In the genomic region with DNA sequence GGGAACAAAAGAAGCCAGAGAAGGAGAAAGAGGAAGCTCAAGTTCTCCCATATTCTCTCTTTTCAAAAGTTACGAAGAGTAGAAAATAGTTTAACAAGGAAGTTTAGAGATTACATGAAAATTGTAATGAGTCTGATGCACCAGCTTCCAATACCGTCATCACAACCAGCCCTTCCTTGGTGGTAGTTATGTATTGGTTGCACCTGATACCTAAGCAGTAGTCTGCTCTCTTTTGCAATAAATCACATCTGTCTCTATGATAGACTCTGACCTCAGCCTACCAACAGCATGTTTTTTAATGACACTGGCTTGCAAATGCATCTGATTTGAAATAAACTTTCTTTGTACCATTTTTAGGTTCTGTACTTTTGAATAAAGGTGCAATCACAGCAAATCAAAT, we compare ENCODE assay signal across 14 cellular contexts.
DNase-seq lines count a peak whose midpoint lies in the region; ATAC-seq and TF ChIP-seq lines count a peak whose summit lies in the region.
"Had no signal": no experiment of that assay in that cellular context is flagged by ENCODE, and none has a peak within 500 bp of the region (broad histone marks: within the 10 kb centered on the region; RNA-seq: fewer than 3 reads in every experiment).

No MANE protein-coding gene starts in this region.

- H4K8ac ChIP-seq in trophoblast cell (ENCODE audit: low read depth, low read length) = no peak overlapping the region

- H2AK5ac ChIP-seq in trophoblast cell (ENCODE audit: low read length) = no peak overlapping the region

- H4K20me1 ChIP-seq in hepatocyte (ENCODE audit: insufficient read depth, poor library complexity, severe bottlenecking) = no peaks in the 10 kb centered on the region

- ATAC-seq in HG02973 (IDR thresholded peaks at IDR 0.05; ENCODE audit: unreplicated experiment) (no peak), gastrocnemius medialis (no peak)
- ATAC-seq: HCT116 had no signal

- no peak overlapping the region for H3K4me3 ChIP-seq in hepatocyte
- H3K4me3 ChIP-seq in trophoblast cell (ENCODE audit: low read depth, low read length) = no peak overlapping the region
- H3K4me3 ChIP-seq in gastrocnemius medialis = no peak overlapping the region

- POLR2A ChIA-PET in HEK293T (lab: Yijun Ruan, JAX) = no interaction called here

- intact Hi-C loops in gastrocnemius medialis (cut with DNase I; ENCODE audit: low total_unique reads) = no loop called here

- H3K36me3 ChIP-seq in hepatocyte (replicated peaks; ENCODE audit: insufficient read depth, low read depth) (no peaks in the 10 kb centered on the region), trophoblast cell (ENCODE audit: control insufficient read depth in 1 of 2, insufficient read depth in 2 of 2, low read length in 2 of 2) (no peaks in the 10 kb centered on the region), gastrocnemius medialis (no peaks in the 10 kb centered on the region)

- CTCF ChIA-PET in HEK293T (lab: Yijun Ruan, JAX) = no interaction called here

- no peak overlapping the region for H3K4me3 Mint-ChIP-seq in T-helper 2 cell treated with Interferon-gamma antibody and Interleukin-4, amounts not matched to agents 5 μg/mL and 100 μg/mL, for 36 hours
- H3K4me3 Mint-ChIP-seq: B cell; CD4-positive, alpha-beta T cell had no signal

- H3K9ac ChIP-seq in trophoblast cell (ENCODE audit: low read length) = no peak overlapping the region

- in situ Hi-C loops in gastrocnemius medialis (cut with MboI; ENCODE audit: low sequenced_read_pairs in 4 of 4) = no loop called here

- DNase-seq in HEK293T (ENCODE audit: extremely low spot score) = no peak
- peak; percentile 9 for DNase-seq in NCI-H69 (lab: John Stamatoyannopoulos, UW)
- DNase-seq in hepatocyte (ENCODE audit: low spot score) = peak; percentile 8
- DNase-seq in trophoblast cell = peak; percentile 5 to 53
- no peak for DNase-seq in T1000 (lab: John Stamatoyannopoulos, UW)
- DNase-seq in gastrocnemius medialis = no peak
- no peak for DNase-seq in T-helper 2 cell treated with Interferon-gamma antibody and Interleukin-4, amounts not matched to agents 5 μg/mL and 100 μg/mL, for 36 hours (ENCODE audit: low spot score)
- DNase-seq: C1 segment of cervical spinal cord; Calu3; CD4-positive, alpha-beta T cell; DMS 273 treated with DMSO at 0.1 percent for 48 hours had no signal

- H2AFZ ChIP-seq in hepatocyte (no peak overlapping the region), trophoblast cell (ENCODE audit: insufficient read depth, low read length, poor library complexity) (no peak overlapping the region)

- no peak for TF ChIP-seq CTCF in hepatocyte (IDR thresholded peaks at IDR 0.05; ENCODE audit: poor library complexity)
- no peak for TF ChIP-seq CTCF in gastrocnemius medialis (IDR thresholded peaks at IDR 0.05 in 4 of 5, conservative IDR thresholded peaks at IDR 0.05 in 1 of 5)

- no peak overlapping the region for H3K23ac ChIP-seq in trophoblast cell (ENCODE audit: low read length)

- H3K9me2 ChIP-seq in hepatocyte (replicated peaks; ENCODE audit: insufficient read depth) = no peaks in the 10 kb centered on the region

- H3K4me1 Mint-ChIP-seq in T-helper 2 cell treated with Interferon-gamma antibody and Interleukin-4, amounts not matched to agents 5 μg/mL and 100 μg/mL, for 36 hours (ENCODE audit: low read depth) = peaks cover 2% of the 10 kb centered on the region
- H3K4me1 Mint-ChIP-seq: B cell had no signal

- H3K36me3 Mint-ChIP-seq in T-helper 2 cell treated with Interferon-gamma antibody and Interleukin-4, amounts not matched to agents 5 μg/mL and 100 μg/mL, for 36 hours (ENCODE audit: low read depth) = no peaks in the 10 kb centered on the region

- 75% methylated on average over 2 of the region's 2 CpGs for WGBS in hepatocyte (ENCODE audit: low lambda C conversion rate, missing lambda C conversion rate)
- no CpG with 5 or more reads among the region's 2 CpGs for WGBS in trophoblast cell (ENCODE audit: extremely low coverage, insufficient coverage, insufficient read length)

- H3K4me2 ChIP-seq in hepatocyte (no peak overlapping the region), trophoblast cell (ENCODE audit: low read length) (no peak overlapping the region)

- no peak overlapping the region for H2BK120ac ChIP-seq in trophoblast cell (ENCODE audit: insufficient read depth, low read length, poor library complexity)

- H3K14ac ChIP-seq in trophoblast cell (ENCODE audit: low read length) = no peak overlapping the region

- H3K9me3 ChIP-seq in hepatocyte (ENCODE audit: low read depth) (no peaks in the 10 kb centered on the region), trophoblast cell (ENCODE audit: insufficient read depth, low read depth, low read length) (no peaks in the 10 kb centered on the region), gastrocnemius medialis (no peaks in the 10 kb centered on the region)

- no peaks in the 10 kb centered on the region for H3K79me1 ChIP-seq in trophoblast cell (ENCODE audit: low read length)

- H3K27me3 ChIP-seq in hepatocyte (no peaks in the 10 kb centered on the region), trophoblast cell (ENCODE audit: insufficient read depth, low read length) (no peaks in the 10 kb centered on the region), gastrocnemius medialis (no peaks in the 10 kb centered on the region)

- no peak overlapping the region for H2BK12ac ChIP-seq in trophoblast cell (ENCODE audit: low read length)

- no peak overlapping the region for H3K18ac ChIP-seq in trophoblast cell (ENCODE audit: low read length)

- TF ChIP-seq POLR2A in gastrocnemius medialis (IDR thresholded peaks at IDR 0.05) = no peak

- H4K91ac ChIP-seq in trophoblast cell (ENCODE audit: low read depth, low read length) = no peak overlapping the region

- no peak overlapping the region for H2BK5ac ChIP-seq in trophoblast cell (ENCODE audit: low read depth, low read length, poor library complexity)

- no peaks in the 10 kb centered on the region for H3K27me3 Mint-ChIP-seq in T-helper 2 cell treated with Interferon-gamma antibody and Interleukin-4, amounts not matched to agents 5 μg/mL and 100 μg/mL, for 36 hours (ENCODE audit: low read depth)
- H3K27me3 Mint-ChIP-seq: B cell; CD4-positive, alpha-beta T cell had no signal

- H3K4me1 ChIP-seq in hepatocyte (ENCODE audit: insufficient read depth) (no peaks in the 10 kb centered on the region), trophoblast cell (ENCODE audit: control insufficient read depth in 1 of 2, insufficient read depth in 2 of 2, low read length in 2 of 2) (no peaks in the 10 kb centered on the region), gastrocnemius medialis (no peaks in the 10 kb centered on the region)

- no peak overlapping the region for H4K12ac ChIP-seq in trophoblast cell (ENCODE audit: low read depth, low read length)

- no peak overlapping the region for H3K4ac ChIP-seq in trophoblast cell (ENCODE audit: low read depth, low read length)

- H3K79me2 ChIP-seq in hepatocyte = no peaks in the 10 kb centered on the region
- H3K79me2 ChIP-seq in trophoblast cell (ENCODE audit: control insufficient read depth, insufficient read depth, low read length, poor library complexity) = no peaks in the 10 kb centered on the region

- no peaks in the 10 kb centered on the region for H3K9me3 Mint-ChIP-seq in T-helper 2 cell treated with Interferon-gamma antibody and Interleukin-4, amounts not matched to agents 5 μg/mL and 100 μg/mL, for 36 hours
- H3K9me3 Mint-ChIP-seq: CD4-positive, alpha-beta T cell had no signal

- no peak overlapping the region for H3K27ac Mint-ChIP-seq in T-helper 2 cell treated with Interferon-gamma antibody and Interleukin-4, amounts not matched to agents 5 μg/mL and 100 μg/mL, for 36 hours
- H3K27ac Mint-ChIP-seq: B cell; CD4-positive, alpha-beta T cell had no signal

- H3K27ac ChIP-seq in hepatocyte = no peak overlapping the region
- H3K27ac ChIP-seq in trophoblast cell (ENCODE audit: low read depth, low read length) = no peak overlapping the region
- no peak overlapping the region for H3K27ac ChIP-seq in gastrocnemius medialis

TF ChIP-seq in HEK293T, 16 proteins besides CTCF, POLR2A, EP300 and RAD21:
- TF ChIP-seq SP1 (IDR thresholded peaks at IDR 0.05) (no peak), ZNF384 (IDR thresholded peaks at IDR 0.05) (no peak), ARNT (IDR thresholded peaks at IDR 0.05) (no peak), BHLHE40 (IDR thresholded peaks at IDR 0.05; ENCODE audit: borderline replicate concordance) (no peak), FOXM1 (IDR thresholded peaks at IDR 0.05; ENCODE audit: borderline replicate concordance) (no peak), L3MBTL2 (conservative IDR thresholded peaks at IDR 0.05) (no peak), TARDBP (IDR thresholded peaks at IDR 0.05) (no peak)
- TF ChIP-seq, protein P1, sequence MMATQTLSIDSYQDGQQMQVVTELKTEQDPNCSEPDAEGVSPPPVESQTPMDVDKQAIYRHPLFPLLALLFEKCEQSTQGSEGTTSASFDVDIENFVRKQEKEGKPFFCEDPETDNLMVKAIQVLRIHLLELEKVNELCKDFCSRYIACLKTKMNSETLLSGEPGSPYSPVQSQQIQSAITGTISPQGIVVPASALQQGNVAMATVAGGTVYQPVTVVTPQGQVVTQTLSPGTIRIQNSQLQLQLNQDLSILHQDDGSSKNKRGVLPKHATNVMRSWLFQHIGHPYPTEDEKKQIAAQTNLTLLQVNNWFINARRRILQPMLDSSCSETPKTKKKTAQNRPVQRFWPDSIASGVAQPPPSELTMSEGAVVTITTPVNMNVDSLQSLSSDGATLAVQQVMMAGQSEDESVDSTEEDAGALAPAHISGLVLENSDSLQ (IDR thresholded peaks at IDR 0.05) = peak; percentile 83

Comparison
In these comparisons a context has a peak if more than half of its experiments do, and no peak if none do; other contexts are left out.
1. DNase-seq: peak in NCI-H69 (single experiment), hepatocyte (single experiment) and trophoblast cell (2 of 2); none in HEK293T (single experiment), T1000 (single experiment), gastrocnemius medialis (0 of 2) and T-helper 2 cell treated with Interferon-gamma antibody and Interleukin-4, amounts not matched to agents 5 μg/mL and 100 μg/mL, for 36 hours (single experiment).